1 cellular context compared by ENCODE assay signal in genomic region chr10:123139521-123140163, GRCh38.
A peak's percentile ranks its signal among the peaks of the same experiment; 100 is the strongest.
TF ChIP-seq lines count a peak whose summit lies in the region.

No MANE protein-coding gene starts in this region.

TF ChIP-seq in SK-N-SH, 30 proteins besides CTCF, POLR2A, EP300 and RAD21:
- TF ChIP-seq EZH2phosphoT487 (IDR thresholded peaks at IDR 0.05; ENCODE audit: borderline replicate concordance, low read depth) (0 out of 2 replicates have a peak, but pooled peaks have one; percentile 64), YY1 (IDR thresholded peaks at IDR 0.05; ENCODE audit: low read depth) (no peak)
